Comparison of ENCODE assay signal across 15 cellular contexts in the genomic region with DNA sequence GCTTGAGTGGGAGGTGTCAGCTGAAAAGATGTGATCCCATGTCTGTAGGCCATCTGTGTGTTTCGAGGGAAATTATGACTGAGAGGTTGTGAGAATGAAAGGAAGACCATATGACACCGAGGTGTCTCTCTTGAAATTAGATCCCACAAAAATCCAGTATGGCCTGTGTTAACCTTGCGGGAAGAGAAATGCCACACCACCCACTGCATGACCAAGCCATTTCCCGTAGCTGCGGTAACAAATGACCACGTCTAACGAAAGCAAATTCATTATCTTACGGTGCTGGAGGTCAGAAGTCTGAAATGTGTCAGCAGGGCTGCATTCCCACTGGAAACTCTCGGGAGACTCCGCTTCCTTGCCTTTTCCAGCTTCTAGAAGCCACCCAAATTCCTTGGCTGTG. TPM values are rescaled to one million over a fixed set of nuclear protein-coding genes. Genes with fewer than 3 reads are reported as not detected.
DNase-seq lines count a peak whose midpoint lies in the region; ATAC-seq and TF ChIP-seq lines count a peak whose summit lies in the region.
"Had no signal": no experiment of that assay in that cellular context is flagged by ENCODE, and none has a peak within 500 bp of the region (broad histone marks: within the 10 kb centered on the region; RNA-seq: fewer than 3 reads in every experiment).

No MANE protein-coding gene starts in this region.

- DNase-seq in Daoy (ENCODE audit: low read depth) (peak; percentile 28), RPMI7951 (ENCODE audit: low read depth) (peak; percentile 25), hepatocyte (ENCODE audit: low spot score) (no peak), psoas muscle (no peak), HK-2 (ENCODE audit: unreplicated experiment) (no peak), SKM-1 (lab: John Stamatoyannopoulos, UW; ENCODE audit: unreplicated experiment) (no peak)
- DNase-seq in CD8-positive, alpha-beta T cell = no peak
- no peak for DNase-seq in CD8-positive, alpha-beta memory T cell
- DNase-seq: DMS53 had no signal

- no peaks in the 10 kb centered on the region for H3K9me2 ChIP-seq in hepatocyte (replicated peaks; ENCODE audit: insufficient read depth)

- H3K79me2 ChIP-seq in hepatocyte = no peaks in the 10 kb centered on the region

- no peaks in the 10 kb centered on the region for H4K20me1 ChIP-seq in hepatocyte (ENCODE audit: insufficient read depth, poor library complexity, severe bottlenecking)

- no peak overlapping the region for H3K4me3 ChIP-seq in hepatocyte
- no peak overlapping the region for H3K4me3 ChIP-seq in psoas muscle
- no peak overlapping the region for H3K4me3 ChIP-seq in CD8-positive, alpha-beta T cell (ENCODE audit: low read depth, low read length)
- no peak overlapping the region for H3K4me3 ChIP-seq in CD8-positive, alpha-beta memory T cell (ENCODE audit: low read length)

- intact Hi-C loops in psoas muscle (cut with DNase I) = loop anchor here in 1 of 2 donors (10.0 kb wide), 1 partner anchor 776 kb away; no protein-coding TSS in a partner anchor
- intact Hi-C loops in CD8-positive, alpha-beta T cell (cut with DNase I, micrococcal nuclease) = no loop called here

- H3K27me3 ChIP-seq in hepatocyte = no peaks in the 10 kb centered on the region
- no peaks in the 10 kb centered on the region for H3K27me3 ChIP-seq in psoas muscle (ENCODE audit: insufficient read depth in 3 of 3, low read length in 2 of 3)
- H3K27me3 ChIP-seq in CD8-positive, alpha-beta T cell (ENCODE audit: insufficient read depth, low read length) = no peaks in the 10 kb centered on the region
- H3K27me3 ChIP-seq in CD8-positive, alpha-beta memory T cell (ENCODE audit: insufficient read depth, low read length, poor library complexity, severe bottlenecking) = no peaks in the 10 kb centered on the region

- no peak overlapping the region for H3K4me3 Mint-ChIP-seq in CD8-positive, alpha-beta T cell
- H3K4me3 Mint-ChIP-seq in CD8-positive, alpha-beta memory T cell = no peak overlapping the region
- H3K4me3 Mint-ChIP-seq: CD14-positive monocyte had no signal

- no peaks in the 10 kb centered on the region for H3K9me3 Mint-ChIP-seq in CD8-positive, alpha-beta T cell
- no peaks in the 10 kb centered on the region for H3K9me3 Mint-ChIP-seq in CD8-positive, alpha-beta memory T cell

- H2AFZ ChIP-seq in hepatocyte = no peak overlapping the region

- no peaks in the 10 kb centered on the region for H3K36me3 ChIP-seq in hepatocyte (replicated peaks; ENCODE audit: insufficient read depth, low read depth)
- H3K36me3 ChIP-seq in psoas muscle (ENCODE audit: insufficient read depth in 1 of 2, low read depth in 1 of 2) = no peaks in the 10 kb centered on the region
- H3K36me3 ChIP-seq in CD8-positive, alpha-beta T cell (ENCODE audit: insufficient read depth, low read length) = no peaks in the 10 kb centered on the region
- H3K36me3 ChIP-seq in CD8-positive, alpha-beta memory T cell (ENCODE audit: insufficient read depth, low read length) = no peaks in the 10 kb centered on the region

- CTCF ChIA-PET in CD8-positive, alpha-beta T cell (lab: Charles Lee) = interaction anchor here (0.5 to 2.4 kb wide), 2 partner anchors 9 to 739 kb away, joined by 3 to 16 read pairs; no protein-coding TSS in a partner anchor
- CTCF ChIA-PET in CD8-positive, alpha-beta memory T cell (lab: Charles Lee) = interaction anchor here (4.3 kb wide), 1 partner anchor 10 kb away, joined by 25 read pairs; no protein-coding TSS in a partner anchor

- WGBS in hepatocyte (ENCODE audit: low lambda C conversion rate, missing lambda C conversion rate) = 81% methylated on average over 10 of the region's 10 CpGs
- WGBS in psoas muscle, 3 donors = 35 to 48% (median 46%) methylated on average over 10 of the region's 10 CpGs

- H3K27me3 Mint-ChIP-seq in CD8-positive, alpha-beta T cell (ENCODE audit: low read depth) = peaks cover 12% of the 10 kb centered on the region
- H3K27me3 Mint-ChIP-seq in CD8-positive, alpha-beta memory T cell = peaks cover 8 to 24% of the 10 kb centered on the region in 2 donors

- no peaks in the 10 kb centered on the region for H3K4me1 Mint-ChIP-seq in CD8-positive, alpha-beta T cell (ENCODE audit: low read depth)
- no peaks in the 10 kb centered on the region for H3K4me1 Mint-ChIP-seq in CD8-positive, alpha-beta memory T cell
- H3K4me1 Mint-ChIP-seq: CD14-positive monocyte had no signal

- no peaks in the 10 kb centered on the region for H3K36me3 Mint-ChIP-seq in CD8-positive, alpha-beta T cell
- no peaks in the 10 kb centered on the region for H3K36me3 Mint-ChIP-seq in CD8-positive, alpha-beta memory T cell
- H3K36me3 Mint-ChIP-seq: CD14-positive monocyte had no signal

- H3K9me3 ChIP-seq in hepatocyte (ENCODE audit: low read depth) (no peaks in the 10 kb centered on the region), psoas muscle (no peaks in the 10 kb centered on the region)
- no peaks in the 10 kb centered on the region for H3K9me3 ChIP-seq in CD8-positive, alpha-beta T cell (ENCODE audit: low read length)
- no peaks in the 10 kb centered on the region for H3K9me3 ChIP-seq in CD8-positive, alpha-beta memory T cell (ENCODE audit: low read length)

- H3K27ac ChIP-seq in hepatocyte (peak overlapping the region; percentile 25), psoas muscle (peak overlapping the region; percentile 53)
- no peak overlapping the region for H3K27ac ChIP-seq in CD8-positive, alpha-beta T cell (ENCODE audit: low read depth, low read length)
- H3K27ac ChIP-seq in CD8-positive, alpha-beta memory T cell (ENCODE audit: low read depth, low read length) = no peak overlapping the region
- H3K27ac ChIP-seq: 22Rv1 had no signal

- ATAC-seq in psoas muscle = peak; percentile 52 to 93 (median 81)
- no peak for ATAC-seq in CD8-positive, alpha-beta T cell
- ATAC-seq: HCT116, HepG2 had no signal

- H3K4me2 ChIP-seq in hepatocyte = no peak overlapping the region

- TF ChIP-seq CTCF in hepatocyte (IDR thresholded peaks at IDR 0.05; ENCODE audit: poor library complexity) (no peak), psoas muscle (IDR thresholded peaks at IDR 0.05) (no peak)
- TF ChIP-seq CTCF in CD8-positive, alpha-beta T cell (IDR thresholded peaks at IDR 0.05) = no peak

- H3K27ac Mint-ChIP-seq in CD8-positive, alpha-beta T cell = no peak overlapping the region
- H3K27ac Mint-ChIP-seq in CD8-positive, alpha-beta memory T cell = no peak overlapping the region
- H3K27ac Mint-ChIP-seq: CD14-positive monocyte had no signal

- H3K4me1 ChIP-seq in hepatocyte (ENCODE audit: insufficient read depth) (no peaks in the 10 kb centered on the region), psoas muscle (peaks cover 6% of the 10 kb centered on the region)
- no peaks in the 10 kb centered on the region for H3K4me1 ChIP-seq in CD8-positive, alpha-beta T cell (ENCODE audit: insufficient read depth, low read length)
- H3K4me1 ChIP-seq in CD8-positive, alpha-beta memory T cell (ENCODE audit: insufficient read depth, low read length) = no peaks in the 10 kb centered on the region

- POLR2A ChIA-PET in CD8-positive, alpha-beta T cell (lab: Charles Lee) = no interaction called here
- POLR2A ChIA-PET in CD8-positive, alpha-beta memory T cell (lab: Charles Lee) = no interaction called here

RNA-seq across cellular contexts. Expression of gene C9orf57, which starts 11.6 kb away (rescaled TPM):
- total RNA-seq in Daoy (2014; rRNA removed; shearing (Covaris generic)) = not detected in 2 replicates
- not detected in 2 replicates for total RNA-seq in RPMI7951 (2014; rRNA removed; shearing (Covaris generic))
- total RNA-seq in hepatocyte (0.10 TPM in 1 of 2 replicates, not detected in the other), psoas muscle (not detected)
- polyA plus RNA-seq in hepatocyte (not detected in 2 replicates), psoas muscle (under 1 TPM in 1 of 3 donors, not detected in 2; 0.09 TPM)
- total RNA-seq in CD8-positive, alpha-beta T cell = not detected
- not detected for total RNA-seq in CD8-positive, alpha-beta memory T cell
- polyA plus RNA-seq in CD8-positive, alpha-beta memory T cell = not detected
- total RNA-seq: A673, HepG2 had no signal
- polyA plus RNA-seq: BJ, CD14-positive monocyte had no signal

Comparison
In these comparisons a context has a peak if more than half of its experiments do, and no peak if none do; other contexts are left out.
1. DNase-seq: peak in Daoy (single experiment) and RPMI7951 (single experiment); none in hepatocyte (single experiment), psoas muscle (0 of 2), CD8-positive, alpha-beta T cell (0 of 7), HK-2 (single experiment), SKM-1 (single experiment) and CD8-positive, alpha-beta memory T cell (0 of 5).
2. H3K27ac ChIP-seq: peak in hepatocyte (single experiment) and psoas muscle (single experiment); none in CD8-positive, alpha-beta T cell (single experiment) and CD8-positive, alpha-beta memory T cell (single experiment).